ENCODE assay signal across 1 cellular context in the genomic region with DNA sequence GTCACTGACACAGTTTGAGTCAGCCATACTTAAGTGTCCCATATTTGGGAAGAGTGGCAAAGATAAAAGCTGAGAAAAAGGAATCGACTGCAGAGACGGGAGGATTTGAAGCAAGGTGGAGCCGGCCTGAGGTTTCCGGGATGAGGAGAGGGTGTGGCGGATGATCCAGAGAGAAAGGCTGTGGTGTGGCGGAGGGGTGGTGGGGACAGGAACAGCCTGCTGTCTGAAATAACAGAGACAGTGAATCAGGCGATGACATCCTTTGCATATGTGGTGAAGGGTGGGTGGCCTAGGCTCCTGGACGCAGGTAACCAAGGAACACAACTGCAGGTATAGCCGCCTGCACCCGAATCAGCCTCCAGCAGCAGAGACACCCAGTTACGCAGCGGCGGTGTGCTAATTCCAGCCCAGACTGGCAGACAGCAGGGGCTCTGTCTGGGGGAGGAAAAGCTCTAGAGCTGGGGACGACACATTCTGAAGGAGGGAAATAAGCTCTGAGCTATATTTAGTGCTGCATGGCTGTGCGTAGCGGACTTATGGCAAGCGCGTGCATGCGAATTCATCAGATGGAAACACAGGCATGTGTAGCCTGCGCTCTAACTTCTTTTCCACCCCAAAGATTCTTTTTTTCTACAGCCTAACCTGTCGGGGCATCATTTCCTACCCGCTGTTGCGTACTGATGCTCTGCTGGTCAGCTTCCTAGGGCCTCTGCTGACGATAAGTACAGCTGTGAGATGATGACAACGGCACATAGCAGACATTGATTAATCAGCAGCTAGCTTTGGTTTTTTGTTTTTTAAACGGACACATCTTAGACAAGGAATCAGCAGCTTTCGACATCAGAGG.
TF ChIP-seq lines count a peak whose summit lies in the region.

No MANE protein-coding gene starts in this region.

TF ChIP-seq in WTC11, 78 proteins besides CTCF, POLR2A, EP300 and RAD21 (continued from another document):
- TF ChIP-seq, protein P1, sequence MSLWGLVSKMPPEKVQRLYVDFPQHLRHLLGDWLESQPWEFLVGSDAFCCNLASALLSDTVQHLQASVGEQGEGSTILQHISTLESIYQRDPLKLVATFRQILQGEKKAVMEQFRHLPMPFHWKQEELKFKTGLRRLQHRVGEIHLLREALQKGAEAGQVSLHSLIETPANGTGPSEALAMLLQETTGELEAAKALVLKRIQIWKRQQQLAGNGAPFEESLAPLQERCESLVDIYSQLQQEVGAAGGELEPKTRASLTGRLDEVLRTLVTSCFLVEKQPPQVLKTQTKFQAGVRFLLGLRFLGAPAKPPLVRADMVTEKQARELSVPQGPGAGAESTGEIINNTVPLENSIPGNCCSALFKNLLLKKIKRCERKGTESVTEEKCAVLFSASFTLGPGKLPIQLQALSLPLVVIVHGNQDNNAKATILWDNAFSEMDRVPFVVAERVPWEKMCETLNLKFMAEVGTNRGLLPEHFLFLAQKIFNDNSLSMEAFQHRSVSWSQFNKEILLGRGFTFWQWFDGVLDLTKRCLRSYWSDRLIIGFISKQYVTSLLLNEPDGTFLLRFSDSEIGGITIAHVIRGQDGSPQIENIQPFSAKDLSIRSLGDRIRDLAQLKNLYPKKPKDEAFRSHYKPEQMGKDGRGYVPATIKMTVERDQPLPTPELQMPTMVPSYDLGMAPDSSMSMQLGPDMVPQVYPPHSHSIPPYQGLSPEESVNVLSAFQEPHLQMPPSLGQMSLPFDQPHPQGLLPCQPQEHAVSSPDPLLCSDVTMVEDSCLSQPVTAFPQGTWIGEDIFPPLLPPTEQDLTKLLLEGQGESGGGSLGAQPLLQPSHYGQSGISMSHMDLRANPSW (CRISPR knock-in tag; conservative IDR thresholded peaks at IDR 0.05; ENCODE audit: low read depth): no peak
- TF ChIP-seq, protein P2, sequence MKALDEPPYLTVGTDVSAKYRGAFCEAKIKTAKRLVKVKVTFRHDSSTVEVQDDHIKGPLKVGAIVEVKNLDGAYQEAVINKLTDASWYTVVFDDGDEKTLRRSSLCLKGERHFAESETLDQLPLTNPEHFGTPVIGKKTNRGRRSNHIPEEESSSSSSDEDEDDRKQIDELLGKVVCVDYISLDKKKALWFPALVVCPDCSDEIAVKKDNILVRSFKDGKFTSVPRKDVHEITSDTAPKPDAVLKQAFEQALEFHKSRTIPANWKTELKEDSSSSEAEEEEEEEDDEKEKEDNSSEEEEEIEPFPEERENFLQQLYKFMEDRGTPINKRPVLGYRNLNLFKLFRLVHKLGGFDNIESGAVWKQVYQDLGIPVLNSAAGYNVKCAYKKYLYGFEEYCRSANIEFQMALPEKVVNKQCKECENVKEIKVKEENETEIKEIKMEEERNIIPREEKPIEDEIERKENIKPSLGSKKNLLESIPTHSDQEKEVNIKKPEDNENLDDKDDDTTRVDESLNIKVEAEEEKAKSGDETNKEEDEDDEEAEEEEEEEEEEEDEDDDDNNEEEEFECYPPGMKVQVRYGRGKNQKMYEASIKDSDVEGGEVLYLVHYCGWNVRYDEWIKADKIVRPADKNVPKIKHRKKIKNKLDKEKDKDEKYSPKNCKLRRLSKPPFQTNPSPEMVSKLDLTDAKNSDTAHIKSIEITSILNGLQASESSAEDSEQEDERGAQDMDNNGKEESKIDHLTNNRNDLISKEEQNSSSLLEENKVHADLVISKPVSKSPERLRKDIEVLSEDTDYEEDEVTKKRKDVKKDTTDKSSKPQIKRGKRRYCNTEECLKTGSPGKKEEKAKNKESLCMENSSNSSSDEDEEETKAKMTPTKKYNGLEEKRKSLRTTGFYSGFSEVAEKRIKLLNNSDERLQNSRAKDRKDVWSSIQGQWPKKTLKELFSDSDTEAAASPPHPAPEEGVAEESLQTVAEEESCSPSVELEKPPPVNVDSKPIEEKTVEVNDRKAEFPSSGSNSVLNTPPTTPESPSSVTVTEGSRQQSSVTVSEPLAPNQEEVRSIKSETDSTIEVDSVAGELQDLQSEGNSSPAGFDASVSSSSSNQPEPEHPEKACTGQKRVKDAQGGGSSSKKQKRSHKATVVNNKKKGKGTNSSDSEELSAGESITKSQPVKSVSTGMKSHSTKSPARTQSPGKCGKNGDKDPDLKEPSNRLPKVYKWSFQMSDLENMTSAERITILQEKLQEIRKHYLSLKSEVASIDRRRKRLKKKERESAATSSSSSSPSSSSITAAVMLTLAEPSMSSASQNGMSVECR (CRISPR knock-in tag; IDR thresholded peaks at IDR 0.05; ENCODE audit: borderline replicate concordance): no peak
- TF ChIP-seq GABPB1 (CRISPR knock-in tag; IDR thresholded peaks at IDR 0.05): no peak
- no peak for TF ChIP-seq CDX4 (CRISPR knock-in tag; IDR thresholded peaks at IDR 0.05; ENCODE audit: borderline replicate concordance)
TF ChIP-seq in WTC11: peak in this region for 0.
